ENCODE assay signal across 8 cellular contexts in the genomic region with DNA sequence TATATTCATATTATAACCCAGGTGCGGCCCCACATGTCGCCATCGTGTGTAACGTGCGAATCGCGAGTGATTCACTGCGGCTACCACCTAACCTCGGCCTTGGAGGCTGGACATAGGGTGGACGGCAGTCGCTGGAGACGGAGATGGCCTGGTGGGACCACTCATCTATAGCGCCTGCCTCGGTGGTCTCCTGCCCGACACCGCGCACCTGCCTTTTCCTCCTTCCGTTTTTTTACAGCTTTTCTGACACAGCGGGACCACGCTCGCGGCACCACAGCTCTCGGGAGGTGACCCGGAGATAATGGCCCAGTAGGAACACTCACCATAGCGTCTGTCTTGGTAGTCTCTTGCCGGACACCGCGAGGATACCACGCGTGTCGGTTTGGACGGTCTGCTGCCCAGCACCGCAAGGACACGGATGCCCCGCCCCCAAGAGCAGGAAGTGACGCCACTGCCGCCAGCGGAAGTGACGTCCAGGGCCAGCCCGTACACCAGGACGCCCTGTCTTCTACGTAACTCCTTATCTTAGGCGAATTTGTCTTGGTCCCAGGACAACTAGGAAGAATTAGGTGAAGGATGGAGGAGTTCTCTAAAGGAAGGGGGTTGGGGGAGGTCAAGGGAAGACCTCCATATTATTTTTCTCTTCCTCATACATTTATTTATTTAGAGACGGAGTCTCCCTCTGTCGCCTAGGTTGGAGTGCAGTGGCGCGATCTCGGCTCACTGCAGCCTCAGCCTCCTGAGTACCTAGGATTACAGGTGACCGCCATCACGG. TPM values are rescaled to one million over a fixed set of nuclear protein-coding genes. Genes with fewer than 3 reads are reported as not detected.
DNase-seq lines count a peak whose midpoint lies in the region; ATAC-seq, FAIRE-seq and TF ChIP-seq lines count a peak whose summit lies in the region.

No MANE protein-coding gene starts in this region.

- DNase-seq in COLO829 (ENCODE audit: low spot score) (peak; percentile 89), GM23248 (peak; percentile 88), NCI-H2029 treated with DMSO at 0.1 percent for 48 hours (lab: John Stamatoyannopoulos, UW) (peak; percentile 14), keratinocyte (ENCODE audit: low read depth, low spot score) (no peak), spleen (peak; percentile 95)
- peak; percentile 78 for DNase-seq in activated CD4-positive, CD25-positive, alpha-beta regulatory T cell treated with anti-CD3 and anti-CD28 coated beads, Interleukin-2, amount 50 U/mL, for 16 hours (ENCODE audit: low read depth, low spot score)
- DNase-seq in central memory CD8-positive, alpha-beta T cell (ENCODE audit: low spot score in 2 of 2) = peak; percentile 80 to 82

- 57 to 60% methylated on average over 47 to 50 of the region's 50 CpGs for WGBS in GM23248 (ENCODE audit: low coverage in 1 of 2, low lambda C conversion rate in 2 of 2, missing lambda C conversion rate in 2 of 2), 2 experiments
- WGBS in spleen, 5 donors = 29 to 58% (median 49%) methylated on average over 47 to 50 of the region's 50 CpGs

- H3K9me3 ChIP-seq in GM23248 (ENCODE audit: low read depth) (no peaks in the 10 kb centered on the region), keratinocyte (ENCODE audit: control insufficient read depth, low read depth, low read length) (no peaks in the 10 kb centered on the region), spleen (no peaks in the 10 kb centered on the region)

- peak overlapping the region; percentile 87 for H3K27ac ChIP-seq in GM23248
- H3K27ac ChIP-seq in keratinocyte (ENCODE audit: control insufficient read depth, insufficient read depth, low read length) = peak overlapping the region; percentile 84
- H3K27ac ChIP-seq in spleen = peak overlapping the region; percentile 65 to 94 (median 90)

- no peak for FAIRE-seq in keratinocyte (lab: Jason Lieb, UNC)

- no peaks in the 10 kb centered on the region for H3K9me3 Mint-ChIP-seq in central memory CD8-positive, alpha-beta T cell

- H3K27ac Mint-ChIP-seq in central memory CD8-positive, alpha-beta T cell (ENCODE audit: low read depth) = peak overlapping the region; percentile 97

- H3K36me3 Mint-ChIP-seq in central memory CD8-positive, alpha-beta T cell (ENCODE audit: insufficient read depth) = peaks cover 38% of the 10 kb centered on the region

- H3K4me2 ChIP-seq in GM23248 (ENCODE audit: unreplicated experiment) (peak overlapping the region; percentile 80), keratinocyte (ENCODE audit: control insufficient read depth, extremely low read depth, insufficient read depth, low read depth, low read length) (peak overlapping the region; percentile 64)

- no peaks in the 10 kb centered on the region for H4K20me1 ChIP-seq in GM23248 (ENCODE audit: insufficient read depth)
- H4K20me1 ChIP-seq in keratinocyte (ENCODE audit: control insufficient read depth, extremely low read depth, insufficient read depth, low read length) = peaks cover 3% of the 10 kb centered on the region

- peak; percentile 88 for ATAC-seq in central memory CD8-positive, alpha-beta T cell (replicated peaks; ENCODE audit: extremely low read depth, poor library complexity, severe bottlenecking)
- ATAC-seq in HG02870 (IDR thresholded peaks at IDR 0.05; ENCODE audit: unreplicated experiment) = no peak

- intact Hi-C loops in spleen (cut with DNase I; ENCODE audit: low total_unique reads) = no loop called here

- H3K4me3 Mint-ChIP-seq in central memory CD8-positive, alpha-beta T cell = peak overlapping the region; percentile 96

- H3K4me1 Mint-ChIP-seq in central memory CD8-positive, alpha-beta T cell = peaks cover 16% of the 10 kb centered on the region

- TF ChIP-seq POLR2A in spleen (IDR thresholded peaks at IDR 0.05) = peak in 1 of 3 donors; percentile 56

- H3K36me3 ChIP-seq in GM23248 (ENCODE audit: low read depth) (peaks cover 16% of the 10 kb centered on the region), keratinocyte (ENCODE audit: control insufficient read depth in 2 of 2, extremely low read depth in 1 of 2, insufficient read depth in 2 of 2, low read length in 2 of 2) (peaks cover 13 to 14% of the 10 kb centered on the region in 2 experiments), spleen (peaks cover 9 to 52% (median 33%) of the 10 kb centered on the region in 6 donors)

- peak overlapping the region; percentile 74 for H3K4me3 ChIP-seq in GM23248
- peak overlapping the region; percentile 48 to 86 (median 63) for H3K4me3 ChIP-seq in keratinocyte (ENCODE audit: control insufficient read depth in 2 of 3, extremely low read depth in 1 of 3, insufficient read depth in 2 of 3, low read depth in 1 of 3, low read length in 3 of 3)
- H3K4me3 ChIP-seq in spleen = peak overlapping the region; percentile 40 to 85 (median 61)

- H3K27me3 ChIP-seq in GM23248 (replicated peaks; ENCODE audit: insufficient read depth) (no peaks in the 10 kb centered on the region), keratinocyte (ENCODE audit: control insufficient read depth, extremely low read depth, insufficient read depth, low read length) (no peaks in the 10 kb centered on the region), spleen (replicated peaks in 1 of 7) (no peaks in the 10 kb centered on the region)

- H3F3A ChIP-seq in GM23248 (ENCODE audit: insufficient read depth) = peaks cover 17% of the 10 kb centered on the region

- dilution Hi-C loops in keratinocyte (cut with MboI; ENCODE audit: extremely low pct_ligation_motif_present, low sequenced_read_pairs) = no loop called here

- no peaks in the 10 kb centered on the region for H3K9me2 ChIP-seq in GM23248 (ENCODE audit: insufficient read depth)

- H2AFZ ChIP-seq in GM23248 = peak overlapping the region; percentile 65
- H2AFZ ChIP-seq in keratinocyte (ENCODE audit: control insufficient read depth, low read length) = peak overlapping the region; percentile 44

- no peak for TF ChIP-seq CTCF in keratinocyte (optimal IDR thresholded peaks at IDR 0.05 in 1 of 3, IDR thresholded peaks at IDR 0.05 in 1 of 3, conservative IDR thresholded peaks at IDR 0.05 in 1 of 3; ENCODE audit: extremely low read depth in 1 of 3, insufficient read depth in 2 of 3, low read length in 3 of 3)
- TF ChIP-seq CTCF in spleen (IDR thresholded peaks at IDR 0.05 in 8 of 11, conservative IDR thresholded peaks at IDR 0.05 in 3 of 11) = no peak

- peak overlapping the region; percentile 91 for H3K9ac ChIP-seq in GM23248
- peak overlapping the region; percentile 90 for H3K9ac ChIP-seq in keratinocyte (ENCODE audit: control insufficient read depth, extremely low read depth, insufficient read depth, low read length)

- H3K79me2 ChIP-seq in GM23248 (ENCODE audit: insufficient read depth) = peaks cover 100% of the 10 kb centered on the region
- H3K79me2 ChIP-seq in keratinocyte (ENCODE audit: control insufficient read depth, insufficient read depth, low read length) = peaks cover 88% of the 10 kb centered on the region

- in situ Hi-C loops in GM23248 (cut with MboI) = no loop called here

- peaks cover 24% of the 10 kb centered on the region for H3K4me1 ChIP-seq in GM23248 (ENCODE audit: insufficient read depth)
- H3K4me1 ChIP-seq in keratinocyte (ENCODE audit: control insufficient read depth, extremely low read depth, insufficient read depth, low read length) = peaks cover 15% of the 10 kb centered on the region
- H3K4me1 ChIP-seq in spleen = peaks cover 7 to 76% (median 35%) of the 10 kb centered on the region in 6 donors

- no peaks in the 10 kb centered on the region for H3K27me3 Mint-ChIP-seq in central memory CD8-positive, alpha-beta T cell

- no peaks in the 10 kb centered on the region for H3K9me1 ChIP-seq in keratinocyte (ENCODE audit: control insufficient read depth, extremely low read depth, insufficient read depth, low read length)

RNA-seq across cellular contexts. Expression of a gene that starts 6.4 kb away (rescaled TPM):
- 113 and 136 TPM in 2 replicates for total RNA-seq in GM23248 (2014; rRNA removed; shearing (Covaris generic))
- polyA plus RNA-seq in GM23248 (2016; fragmentation: Nextera tagmentation; extraction: Ambion mirVana) (302 and 310 TPM in 2 replicates), keratinocyte (230 to 277 TPM (median 251 TPM) in 3 replicates), spleen (100 to 1,000 TPM; 118 to 165 (median 161) TPM)
- polyA plus RNA-seq in keratinocyte (2011; ENCODE audit: low read depth) = 31.7 TPM
- 309 and 339 TPM in 2 replicates for polyA plus RNA-seq in keratinocyte (2011; cell fraction: cytosol; rRNA removed)
- polyA plus RNA-seq in keratinocyte (2011; cell fraction: nucleus; rRNA removed) = 104 and 120 TPM in 2 replicates
- polyA plus RNA-seq in keratinocyte (2012; ENCODE audit: low replicate concordance) = 193 and 196 TPM in 2 replicates
- polyA minus RNA-seq in keratinocyte = 123 to 175 TPM (median 162 TPM) in 3 replicates
- polyA minus RNA-seq in keratinocyte (2011; cell fraction: cytosol; rRNA and poly(A)+ RNA removed) = 95.7 TPM
- 24.0 and 27.8 TPM in 2 replicates for polyA minus RNA-seq in keratinocyte (2011; cell fraction: nucleus; rRNA and poly(A)+ RNA removed)
- 100 to 1,000 TPM in 5 of 7 donors, 10 to 100 TPM in 2; 89.0 to 116 (median 106) TPM for total RNA-seq in spleen

RNA-seq across cellular contexts. Expression of a gene that starts 17.1 kb away (rescaled TPM):
- 2.2 and 3.7 TPM in 2 replicates for total RNA-seq in GM23248 (2014; rRNA removed; shearing (Covaris generic))
- 5.5 and 5.9 TPM in 2 replicates for polyA plus RNA-seq in GM23248 (2016; fragmentation: Nextera tagmentation; extraction: Ambion mirVana)
- 0.10 TPM in 1 of 3 replicates, not detected in the others for polyA plus RNA-seq in keratinocyte
- polyA plus RNA-seq in keratinocyte (2011; ENCODE audit: low read depth) = not detected
- polyA plus RNA-seq in keratinocyte (2011; cell fraction: cytosol; rRNA removed) = not detected in 2 replicates
- polyA plus RNA-seq in keratinocyte (2011; cell fraction: nucleus; rRNA removed) = 0.17 TPM in 1 of 2 replicates, not detected in the other
- not detected in 2 replicates for polyA plus RNA-seq in keratinocyte (2012; ENCODE audit: low replicate concordance)
- polyA minus RNA-seq in keratinocyte = not detected in 3 replicates
- polyA minus RNA-seq in keratinocyte (2011; cell fraction: cytosol; rRNA and poly(A)+ RNA removed) = not detected
- not detected in 2 replicates for polyA minus RNA-seq in keratinocyte (2011; cell fraction: nucleus; rRNA and poly(A)+ RNA removed)
- total RNA-seq in spleen = 10 to 100 TPM; 17.7 to 56.5 (median 26.9) TPM
- 10 to 100 TPM; 19.9 to 22.6 (median 21.5) TPM for polyA plus RNA-seq in spleen
